20 cellular contexts compared by ENCODE assay signal in genomic region chr6:153856929-153857376, GRCh38.
"Had no signal": no experiment of that assay in that cellular context is flagged by ENCODE, and none has a peak within 500 bp of the region (broad histone marks: within the 10 kb centered on the region; RNA-seq: fewer than 3 reads in every experiment).

No MANE protein-coding gene starts in this region.

- H3K36me3 ChIP-seq: left lung, neural progenitor cell, pancreas, suprapubic skin, transverse colon, uterus had no signal

- H3K27me3 ChIP-seq: left lung, neural progenitor cell, pancreas, suprapubic skin, transverse colon, uterus had no signal

- DNase-seq: hippocampal formation; mesendoderm; naive B cell; natural killer cell; nephron progenitor cell; psoas muscle; stimulated activated CD4-positive, alpha-beta T cell treated with anti-CD3 and anti-CD28 coated beads, Interleukin-4, amount 100 ng/mL, for 24 hours; stimulated activated naive CD4-positive, alpha-beta T cell treated with Interleukin-2 at 50 U/mL for 16 hours; transverse colon; uterus had no signal

- FAIRE-seq: keratinocyte, pancreas had no signal

- H3K27ac ChIP-seq: left lung, neural progenitor cell, pancreas, psoas muscle, skin epidermis, suprapubic skin, transverse colon, uterus had no signal

- H3K4me3 ChIP-seq: left lung, lung, neural progenitor cell, pancreas, psoas muscle, skin epidermis, suprapubic skin, transverse colon, uterus had no signal

- H3K9me3 ChIP-seq: pancreas, psoas muscle, transverse colon, uterus had no signal

- ATAC-seq: left colon; left lung; natural killer cell; pancreas; psoas muscle; sciatic nerve; stimulated activated effector memory CD8-positive, alpha-beta T cell treated with anti-CD3 and anti-CD28 coated beads, Interleukin-12 subunit alpha, Interleukin-12 subunit beta, amount 100 ng/mL, for 72 hours had no signal

- H3K4me1 ChIP-seq: left lung, neural progenitor cell, psoas muscle, suprapubic skin, transverse colon, uterus had no signal
